In the genomic region with DNA sequence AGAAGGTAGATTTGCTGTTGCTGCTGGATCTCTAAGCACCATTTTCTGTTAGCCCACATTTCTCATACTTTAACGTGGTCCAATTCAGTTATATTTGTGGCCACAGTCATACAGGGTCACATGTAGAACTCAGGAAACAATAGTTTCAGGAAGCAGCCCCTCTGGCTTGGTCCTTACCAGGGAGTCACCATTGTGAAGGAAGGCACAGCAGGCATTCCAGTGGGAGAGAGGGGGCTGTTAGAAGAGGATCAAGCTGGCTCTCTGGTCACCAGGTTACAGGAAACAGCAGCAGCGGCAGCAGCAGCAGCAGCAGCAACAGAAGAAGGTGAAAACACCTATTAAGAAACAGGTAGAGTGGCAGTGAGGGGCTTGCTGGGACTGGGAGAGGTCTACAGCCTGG, we compare ENCODE assay signal across 22 cellular contexts. TPM values are rescaled to one million over a fixed set of nuclear protein-coding genes. Genes with fewer than 3 reads are reported as not detected.
DNase-seq lines count a peak whose midpoint lies in the region; ATAC-seq and TF ChIP-seq lines count a peak whose summit lies in the region.
"Had no signal": no experiment of that assay in that cellular context is flagged by ENCODE, and none has a peak within 500 bp of the region (broad histone marks: within the 10 kb centered on the region; RNA-seq: fewer than 3 reads in every experiment).

No MANE protein-coding gene starts in this region.

- no peak overlapping the region for H2BK15ac ChIP-seq in H9 (ENCODE audit: low read depth, low read length)

- peak overlapping the region in 2 of 3 experiments; percentile 83 to 88; a peak in 4 of 7 replicates for H3K27ac Mint-ChIP-seq in H9
- 0 out of 2 replicates have a peak overlapping the region, but pooled peaks have one; percentile 39 for H3K27ac Mint-ChIP-seq in WTC11
- peak overlapping the region; percentile 43 for H3K27ac Mint-ChIP-seq in neural progenitor cell
- no peak overlapping the region for H3K27ac Mint-ChIP-seq in activated T-cell treated with anti-CD3 and anti-CD28 coated beads, Interleukin-2, amount 50 U/mL, for 24 hours
- H3K27ac Mint-ChIP-seq: CD4-positive, alpha-beta T cell had no signal

- H3K56ac ChIP-seq in H9 (ENCODE audit: insufficient read length, low read depth, low read length) = no peak overlapping the region

- no peaks in the 10 kb centered on the region for H4K20me1 ChIP-seq in H9 (ENCODE audit: control insufficient read depth, insufficient read depth, insufficient read length)
- no peaks in the 10 kb centered on the region for H4K20me1 ChIP-seq in neural progenitor cell (ENCODE audit: low read depth)
- H4K20me1 ChIP-seq: BLaER1 had no signal

- H2BK12ac ChIP-seq in H9 (ENCODE audit: insufficient read length, low read depth, low read length) = no peak overlapping the region

- no peak overlapping the region for H3T11ph ChIP-seq in H9 (ENCODE audit: low read length)

- ATAC-seq in WTC11 = peak; percentile 80
- ATAC-seq in GM19452 (IDR thresholded peaks at IDR 0.05; ENCODE audit: unreplicated experiment) = no peak
- no peak for ATAC-seq in GM19397 (IDR thresholded peaks at IDR 0.05; ENCODE audit: unreplicated experiment)
- ATAC-seq: GM12878 had no signal

- H2BK20ac ChIP-seq in H9 (ENCODE audit: low read depth, low read length, poor library complexity, severe bottlenecking) = no peak overlapping the region

- no peak overlapping the region for H3K4ac ChIP-seq in H9 (ENCODE audit: low read depth, low read length)

- no peak overlapping the region for H3K18ac ChIP-seq in H9 (ENCODE audit: insufficient read length, low read depth, low read length)

- no peaks in the 10 kb centered on the region for H3K23me2 ChIP-seq in H9 (ENCODE audit: insufficient read length, low read depth, low read length, poor library complexity, severe bottlenecking)

- H2BK5ac ChIP-seq in H9 (ENCODE audit: insufficient read length, low read length) = no peak overlapping the region

- no peaks in the 10 kb centered on the region for H3F3A ChIP-seq in neural progenitor cell (ENCODE audit: low read depth)

- H3K9me3 Mint-ChIP-seq in H9 (no peaks in the 10 kb centered on the region), WTC11 (no peaks in the 10 kb centered on the region), neural progenitor cell (no peaks in the 10 kb centered on the region)
- H3K9me3 Mint-ChIP-seq in activated T-cell treated with anti-CD3 and anti-CD28 coated beads, Interleukin-2, amount 50 U/mL, for 24 hours = no peaks in the 10 kb centered on the region
- H3K9me3 Mint-ChIP-seq: CD4-positive, alpha-beta T cell had no signal

- H3K23ac ChIP-seq in H9 (ENCODE audit: insufficient read length, low read depth, low read length) = no peak overlapping the region

- no peaks in the 10 kb centered on the region for H3K36me3 Mint-ChIP-seq in H9 (ENCODE audit: insufficient read depth in 1 of 3, low read depth in 3 of 3)
- no peaks in the 10 kb centered on the region for H3K36me3 Mint-ChIP-seq in WTC11
- H3K36me3 Mint-ChIP-seq in neural progenitor cell = no peaks in the 10 kb centered on the region
- no peaks in the 10 kb centered on the region for H3K36me3 Mint-ChIP-seq in activated T-cell treated with anti-CD3 and anti-CD28 coated beads, Interleukin-2, amount 50 U/mL, for 24 hours (ENCODE audit: low read depth)

- no peak overlapping the region for H3K9ac ChIP-seq in H9 (ENCODE audit: extremely low read depth, insufficient read length, low read length)
- H3K9ac ChIP-seq in neural progenitor cell = no peak overlapping the region
- H3K9ac ChIP-seq: BLaER1, KMS-11 had no signal

- H2AFZ ChIP-seq in H9 (ENCODE audit: low read length) (no peak overlapping the region), neural progenitor cell (replicated peaks) (peak overlapping the region; percentile 98)

- H3K4me1 Mint-ChIP-seq in H9 = peaks cover 11 to 12% of the 10 kb centered on the region in 2 experiments
- H3K4me1 Mint-ChIP-seq in WTC11 = peaks cover 10% of the 10 kb centered on the region
- peaks cover 18% of the 10 kb centered on the region for H3K4me1 Mint-ChIP-seq in neural progenitor cell
- H3K4me1 Mint-ChIP-seq in activated T-cell treated with anti-CD3 and anti-CD28 coated beads, Interleukin-2, amount 50 U/mL, for 24 hours (ENCODE audit: low read depth) = no peaks in the 10 kb centered on the region

- peak overlapping the region; percentile 32; the same call in 1 of the 2 replicates for H3K14ac ChIP-seq in H9 (ENCODE audit: insufficient read depth, low read length)

- TF ChIP-seq CTCF in H9 (conservative IDR thresholded peaks at IDR 0.05) (no peak), WTC11 (IDR thresholded peaks at IDR 0.05) (no peak), neural progenitor cell (IDR thresholded peaks at IDR 0.05) (no peak)

- no peak overlapping the region for H4K8ac ChIP-seq in H9 (replicated peaks; ENCODE audit: insufficient read length, low read depth, low read length)

- no peak overlapping the region for H4K91ac ChIP-seq in H9 (ENCODE audit: insufficient read length, low read depth, low read length)

- no peak overlapping the region for H3K4me3 ChIP-seq in neural progenitor cell
- H3K4me3 ChIP-seq: BLaER1, GM12878, HAP-1, Peyer's patch, SJCRH30 had no signal

- no peak overlapping the region for H2BK120ac ChIP-seq in H9 (ENCODE audit: low read depth, low read length, poor library complexity, severe bottlenecking)

- POLR2A ChIA-PET in WTC11 (lab: Charles Lee) = no interaction called here

- H3K79me2 ChIP-seq in H9 (ENCODE audit: insufficient read depth, low read length) (no peaks in the 10 kb centered on the region), neural progenitor cell (ENCODE audit: low read depth) (no peaks in the 10 kb centered on the region)

- no peak overlapping the region for H4K5ac ChIP-seq in H9 (ENCODE audit: insufficient read length, low read depth, low read length)

- H3K4me3 Mint-ChIP-seq in H9 (peak overlapping the region in 1 of 2 experiments; percentile 33; a peak in 1 of 5 replicates), WTC11 (no peak overlapping the region), neural progenitor cell (no peak overlapping the region)
- no peak overlapping the region for H3K4me3 Mint-ChIP-seq in activated T-cell treated with anti-CD3 and anti-CD28 coated beads, Interleukin-2, amount 50 U/mL, for 24 hours
- H3K4me3 Mint-ChIP-seq: CD4-positive, alpha-beta T cell had no signal

- H2AK5ac ChIP-seq in H9 (ENCODE audit: insufficient read length, low read length) = no peak overlapping the region

- peaks cover 4% of the 10 kb centered on the region; the same call in 1 of the 2 replicates for H3K27me3 Mint-ChIP-seq in H9 (ENCODE audit: low read depth)
- H3K27me3 Mint-ChIP-seq in WTC11 (ENCODE audit: low read depth) = peaks cover 15% of the 10 kb centered on the region
- no peaks in the 10 kb centered on the region for H3K27me3 Mint-ChIP-seq in neural progenitor cell (ENCODE audit: insufficient read depth, low read depth)
- H3K27me3 Mint-ChIP-seq in activated T-cell treated with anti-CD3 and anti-CD28 coated beads, Interleukin-2, amount 50 U/mL, for 24 hours = peaks cover 7% of the 10 kb centered on the region

- DNase-seq in H9 (no peak), WTC11 (ENCODE audit: low spot score) (peak; percentile 17), iPS-NIHi11 (ENCODE audit: low spot score) (peak; percentile 11), neural progenitor cell (ENCODE audit: low spot score) (peak; percentile 14)
- DNase-seq in activated T-cell treated with anti-CD3 and anti-CD28 coated beads, Interleukin-2, amount 50 U/mL, for 24 hours = no peak
- DNase-seq: CD4-positive, alpha-beta T cell; COR-L47; DMS79; IMR-90; NCI-H1105; NCI-H1694; NCI-H2081 treated with DMSO at 0.1 percent for 48 hours; NCI-H2171 treated with DMSO at 0.1 percent for 48 hours; NCI-H524 treated with DMSO at 0.1 percent for 48 hours; Peyer's patch; SJCRH30 had no signal

- H3K27ac ChIP-seq in H9 (ENCODE audit: insufficient read length, low read depth, low read length) (no peak overlapping the region), neural progenitor cell (no peak overlapping the region)
- H3K27ac ChIP-seq: BLaER1, KMS-11, Peyer's patch, SJCRH30 had no signal

- H3K9me3 ChIP-seq in H9 (ENCODE audit: control insufficient read depth, low read depth, low read length) (no peaks in the 10 kb centered on the region), neural progenitor cell (ENCODE audit: low read depth) (no peaks in the 10 kb centered on the region)
- H3K9me3 ChIP-seq: BLaER1, HAP-1, Peyer's patch, SJCRH30 had no signal

- no peak overlapping the region for H3K4me2 ChIP-seq in H9 (ENCODE audit: insufficient read depth, insufficient read length, low read length)
- H3K4me2 ChIP-seq in neural progenitor cell = peak overlapping the region; percentile 55
- H3K4me2 ChIP-seq: BLaER1, KMS-11 had no signal

- H3K79me1 ChIP-seq in H9 (ENCODE audit: insufficient read depth, low read depth, low read length, poor library complexity, severe bottlenecking) = no peaks in the 10 kb centered on the region

- H3K27me3 ChIP-seq in H9 (ENCODE audit: insufficient read depth, low read length) (no peaks in the 10 kb centered on the region; the same call in 1 of the 2 replicates), neural progenitor cell (no peaks in the 10 kb centered on the region)
- H3K27me3 ChIP-seq: BLaER1, Peyer's patch had no signal

- H3K4me1 ChIP-seq in H9 (ENCODE audit: insufficient read depth, low read length) (no peaks in the 10 kb centered on the region; the same call in 1 of the 2 replicates), neural progenitor cell (peaks cover 8% of the 10 kb centered on the region)
- H3K4me1 ChIP-seq: BLaER1, HAP-1, Peyer's patch, SJCRH30 had no signal

- CTCF ChIA-PET in WTC11 (lab: Charles Lee) = interaction anchor here (1.4 kb wide), 1 partner anchor 233 kb away, joined by 3 read pairs; no protein-coding TSS in a partner anchor

- H3K36me3 ChIP-seq in neural progenitor cell = no peaks in the 10 kb centered on the region
- H3K36me3 ChIP-seq: BLaER1, HAP-1, Peyer's patch, SJCRH30 had no signal

- no CpG with 5 or more reads among the region's 2 CpGs for WGBS in H9 (ENCODE audit: extremely low coverage, insufficient read length, low lambda C conversion rate)

RNA-seq across cellular contexts. Expression of gene C9orf43, which starts 14.5 kb away (rescaled TPM):
- total RNA-seq in H9 (2021) (0.24 and 0.57 TPM in 2 replicates), WTC11 (2021) (0.28 to 0.46 TPM (median 0.30 TPM) in 3 replicates), neural progenitor cell (ENCODE audit: low replicate concordance) (0.50 and 1.3 TPM in 2 replicates)

RNA-seq across cellular contexts. Expression of gene POLE3, which starts 14.6 kb away (rescaled TPM):
- 82.4 and 85.9 TPM in 2 replicates for total RNA-seq in H9 (2021)
- 39.7 to 43.6 TPM (median 42.4 TPM) in 3 replicates for total RNA-seq in WTC11 (2021)
- total RNA-seq in neural progenitor cell (ENCODE audit: low replicate concordance) = 48.2 and 57.8 TPM in 2 replicates

RNA-seq across cellular contexts. Expression of gene ALAD, which starts 24.0 kb away (rescaled TPM):
- 11.5 and 13.2 TPM in 2 replicates for total RNA-seq in H9 (2021)
- total RNA-seq in WTC11 (2021) = 14.7 to 15.9 TPM (median 15.5 TPM) in 3 replicates
- 17.4 and 20.8 TPM in 2 replicates for total RNA-seq in neural progenitor cell (ENCODE audit: low replicate concordance)

RNA-seq across cellular contexts. Expression of gene RGS3, which starts 38.5 kb away (rescaled TPM):
- total RNA-seq in H9 (2021) = 12.1 and 13.9 TPM in 2 replicates
- 15.0 to 17.2 TPM (median 16.6 TPM) in 3 replicates for total RNA-seq in WTC11 (2021)
- 30.3 and 39.9 TPM in 2 replicates for total RNA-seq in neural progenitor cell (ENCODE audit: low replicate concordance)

RNA-seq across cellular contexts. Expression of gene HDHD3, which starts 48.3 kb away (rescaled TPM):
- total RNA-seq in H9 (2021) = 10.8 and 10.9 TPM in 2 replicates
- 15.7 to 17.2 TPM (median 16.6 TPM) in 3 replicates for total RNA-seq in WTC11 (2021)
- 9.8 and 18.0 TPM in 2 replicates for total RNA-seq in neural progenitor cell (ENCODE audit: low replicate concordance)

Comparison
In these comparisons a context has a peak if more than half of its experiments do, and no peak if none do; other contexts are left out.
1. DNase-seq: peak in WTC11 (single experiment), iPS-NIHi11 (single experiment) and neural progenitor cell (single experiment); none in H9 (single experiment) and activated T-cell treated with anti-CD3 and anti-CD28 coated beads, Interleukin-2, amount 50 U/mL, for 24 hours (single experiment).